ENCODE assay signal across 9 cellular contexts in genomic region chr15:63699391-63699790, GRCh38.
"Had no signal": no experiment of that assay in that cellular context is flagged by ENCODE, and none has a peak within 500 bp of the region (broad histone marks: within the 10 kb centered on the region; RNA-seq: fewer than 3 reads in every experiment).

No MANE protein-coding gene starts in this region.

- H3K27ac ChIP-seq: body of pancreas, colonic mucosa, foreskin keratinocyte, right atrium auricular region, suprapubic skin had no signal

- DNase-seq: amygdala; body of pancreas; colonic mucosa; effector CD4-positive, alpha-beta T cell; nephron progenitor cell; small intestine had no signal

- H3K9me3 ChIP-seq: body of pancreas, colonic mucosa, right atrium auricular region, suprapubic skin had no signal

- H3K27me3 ChIP-seq: body of pancreas, colonic mucosa, foreskin keratinocyte, right atrium auricular region, suprapubic skin had no signal

- H3K4me1 ChIP-seq: body of pancreas, colonic mucosa, suprapubic skin had no signal

- ATAC-seq: body of pancreas, foreskin keratinocyte had no signal

- H3K4me3 ChIP-seq: body of pancreas, colonic mucosa, right atrium auricular region, suprapubic skin had no signal

- FAIRE-seq: small intestine had no signal
